33 cellular contexts compared by ENCODE assay signal in the genomic region with DNA sequence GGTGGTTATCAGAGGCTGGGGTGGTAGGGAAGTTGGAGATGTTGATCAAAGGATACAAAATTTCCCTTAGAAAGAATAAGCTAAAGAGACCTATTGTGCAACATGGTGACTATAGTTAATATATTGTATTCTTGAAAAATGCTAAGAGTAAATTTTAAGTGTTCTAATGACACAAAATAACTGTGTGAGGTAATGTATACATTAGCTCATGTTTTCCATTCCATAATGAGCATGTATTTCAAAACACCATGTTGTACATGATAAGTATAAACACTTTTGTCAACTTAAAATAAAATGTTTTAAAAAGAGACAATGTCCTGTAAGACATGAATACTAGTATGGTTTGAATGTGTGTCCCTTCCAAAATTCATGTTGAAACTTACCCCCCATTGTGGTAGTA.
"Had no signal": no experiment of that assay in that cellular context is flagged by ENCODE, and none has a peak within 500 bp of the region (broad histone marks: within the 10 kb centered on the region; RNA-seq: fewer than 3 reads in every experiment).

No MANE protein-coding gene starts in this region.

- H3K9me3 ChIP-seq: MG63 had no signal

- H3K9ac ChIP-seq: KMS-11 had no signal

- H3K36me3 ChIP-seq: MG63 had no signal

- H3K4me2 ChIP-seq: KMS-11 had no signal

- H3K27me3 ChIP-seq: MG63 had no signal

- H3K27ac ChIP-seq: KMS-11 had no signal

- H3K4me3 ChIP-seq: MG63 had no signal

- DNase-seq: Karpas-422, Kasumi-1, MG63, MM.1S, NCI-H1048, NCI-H1092, NCI-H1092 treated with DMSO at 0.1 percent for 48 hours, NCI-H1105, NCI-H1105 treated with DMSO at 0.1 percent for 48 hours, NCI-H1417, NCI-H1417 treated with DMSO at 0.1 percent for 48 hours, NCI-H1436, NCI-H1436 treated with DMSO at 0.1 percent for 48 hours, NCI-H146, NCI-H1694, NCI-H1694 treated with DMSO at 0.1 percent for 48 hours, NCI-H187, NCI-H187 treated with DMSO at 0.1 percent for 48 hours, NCI-H1930, NCI-H2029, NCI-H2029 treated with DMSO at 0.1 percent for 48 hours, NCI-H2081, NCI-H2081 treated with DMSO at 0.1 percent for 48 hours, NCI-H2107, NCI-H2171, NCI-H2171 treated with DMSO at 0.1 percent for 48 hours, NCI-H2227 treated with DMSO at 0.1 percent for 48 hours, NCI-H226, NCI-H345, NCI-H446, NCI-H446 treated with DMSO at 0.1 percent for 48 hours, NCI-H510A had no signal
